Comparison of ENCODE assay signal across 11 cellular contexts in the genomic region with DNA sequence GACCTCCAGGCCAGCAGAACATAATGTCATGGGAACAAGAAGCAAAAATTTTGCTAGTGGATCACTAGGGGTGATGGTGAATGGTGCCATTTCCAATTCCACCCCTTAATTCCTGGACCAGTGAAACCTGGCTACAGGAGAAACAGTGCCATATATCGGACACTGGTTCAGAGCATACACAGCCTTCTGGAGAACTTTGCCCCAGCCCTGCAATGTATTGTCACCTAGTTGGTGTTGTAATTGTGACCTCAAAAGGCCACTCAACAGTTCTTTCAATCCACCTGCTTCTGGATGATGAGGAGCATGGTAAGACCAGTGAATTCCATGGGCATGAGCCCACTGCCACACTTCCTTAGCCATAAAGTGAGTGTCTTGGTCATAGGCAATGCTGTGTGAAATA.
"Had no signal": no experiment of that assay in that cellular context is flagged by ENCODE, and none has a peak within 500 bp of the region (broad histone marks: within the 10 kb centered on the region; RNA-seq: fewer than 3 reads in every experiment).

No MANE protein-coding gene starts in this region.

- H3K9ac ChIP-seq: GM23248 had no signal

- ATAC-seq: GM23338, HCT116 had no signal

- DNase-seq: GM23248, GOT3, H7, H9, HCEC 1CT, HFFc6 had no signal

- FAIRE-seq: H1, H54 had no signal

- H3K4me2 ChIP-seq: GM23338 had no signal

- H3K4me1 ChIP-seq: HAP-1 had no signal

- H3K27ac ChIP-seq: GM23248 had no signal

- H3K36me3 ChIP-seq: HAP-1 had no signal

- H2AFZ ChIP-seq: GM23248, GM23338 had no signal

- H3K4me3 ChIP-seq: GM23248, GM23338, HAP-1 had no signal
